8 cellular contexts compared by ENCODE assay signal in the genomic region with DNA sequence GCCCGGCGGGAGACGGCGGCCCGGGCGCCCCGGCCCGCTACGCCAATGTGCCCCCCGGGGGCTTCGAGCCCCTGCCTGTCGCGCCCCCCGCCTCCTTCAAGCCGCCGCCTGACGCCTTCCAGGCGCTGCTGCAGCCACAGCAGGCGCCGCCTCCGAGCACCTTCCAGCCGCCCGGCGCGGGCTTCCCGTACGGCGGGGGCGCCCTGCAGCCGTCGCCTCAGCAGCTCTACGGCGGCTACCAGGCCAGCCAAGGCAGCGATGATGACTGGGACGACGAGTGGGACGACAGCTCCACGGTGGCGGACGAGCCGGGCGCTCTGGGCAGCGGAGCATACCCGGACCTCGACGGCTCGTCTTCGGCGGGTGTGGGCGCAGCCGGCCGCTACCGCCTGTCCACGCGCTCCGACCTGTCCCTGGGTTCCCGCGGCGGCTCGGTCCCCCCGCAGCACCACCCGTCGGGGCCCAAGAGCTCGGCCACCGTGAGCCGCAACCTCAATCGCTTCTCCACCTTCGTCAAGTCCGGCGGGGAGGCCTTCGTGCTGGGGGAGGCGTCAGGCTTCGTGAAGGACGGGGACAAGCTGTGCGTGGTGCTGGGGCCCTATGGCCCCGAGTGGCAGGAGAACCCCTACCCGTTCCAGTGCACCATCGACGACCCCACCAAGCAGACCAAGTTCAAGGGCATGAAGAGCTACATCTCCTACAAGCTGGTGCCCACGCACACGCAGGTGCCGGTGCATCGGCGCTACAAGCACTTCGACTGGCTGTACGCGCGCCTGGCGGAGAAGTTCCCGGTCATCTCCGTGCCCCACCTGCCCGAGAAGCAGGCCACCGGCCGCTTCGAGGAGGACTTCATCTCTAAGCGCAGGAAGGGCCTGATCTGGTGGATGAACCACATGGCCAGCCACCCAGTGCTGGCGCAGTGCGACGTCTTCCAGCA. TPM values are rescaled to one million over a fixed set of nuclear protein-coding genes. Genes with fewer than 3 reads are reported as not detected.
DNase-seq lines count a peak whose midpoint lies in the region; ATAC-seq and TF ChIP-seq lines count a peak whose summit lies in the region.

No MANE protein-coding gene starts in this region.

- intact Hi-C loops in left ventricle myocardium inferior (cut with micrococcal nuclease): no loop called here

- H3K27ac ChIP-seq in left ventricle myocardium inferior (replicated peaks): peak overlapping the region; percentile 99

- H3K9me3 ChIP-seq in left ventricle myocardium inferior (replicated peaks): no peaks in the 10 kb centered on the region

- ATAC-seq in HG03108 (IDR thresholded peaks at IDR 0.05; ENCODE audit: unreplicated experiment): peak; percentile 27

- in situ Hi-C loops in SK-MEL-5 (cut with HindIII; ENCODE audit: low pct_unique_long_range_greater_than_20kb, low sequenced_read_pairs): no loop called here

- no peak for TF ChIP-seq CTCF in left ventricle myocardium inferior (IDR thresholded peaks at IDR 0.05; ENCODE audit: borderline replicate concordance)
- TF ChIP-seq CTCF in retinal pigment epithelial cell (conservative IDR thresholded peaks at IDR 0.05; ENCODE audit: low read depth, low read length): no peak

- peaks cover 9% of the 10 kb centered on the region for H3K36me3 ChIP-seq in left ventricle myocardium inferior

- peaks cover 64% of the 10 kb centered on the region for H3K4me1 ChIP-seq in left ventricle myocardium inferior

- no peak overlapping the region for H3K27ac Mint-ChIP-seq in activated naive CD8-positive, alpha-beta T cell treated with anti-CD3 and anti-CD28 coated beads for 36 hours

- no peaks in the 10 kb centered on the region for H3K9me3 Mint-ChIP-seq in activated naive CD8-positive, alpha-beta T cell treated with anti-CD3 and anti-CD28 coated beads for 36 hours

- H3K4me3 ChIP-seq in left ventricle myocardium inferior: peak overlapping the region; percentile 100
- H3K4me3 ChIP-seq in retinal pigment epithelial cell (ENCODE audit: low read length): peak overlapping the region; percentile 63

- peak; percentile 55 for DNase-seq in NCI-H82 (lab: John Stamatoyannopoulos, UW)
- no peak for DNase-seq in NCI-H82 treated with DMSO at 0.1 percent for 48 hours (lab: John Stamatoyannopoulos, UW; ENCODE audit: unreplicated experiment)
- peak; percentile 21 for DNase-seq in SK-MEL-5 (ENCODE audit: low read depth, low spot score)
- peak; percentile 72 for DNase-seq in activated naive CD8-positive, alpha-beta T cell treated with anti-CD3 and anti-CD28 coated beads for 36 hours
- peak; percentile 69 for DNase-seq in left ventricle myocardium inferior
- DNase-seq in retinal pigment epithelial cell (ENCODE audit: low read depth): no peak
- DNase-seq in NCI-H1694 treated with DMSO at 0.1 percent for 48 hours (lab: John Stamatoyannopoulos, UW): no peak

- H3K4me3 Mint-ChIP-seq in activated naive CD8-positive, alpha-beta T cell treated with anti-CD3 and anti-CD28 coated beads for 36 hours: peak overlapping the region; percentile 77

- no peaks in the 10 kb centered on the region for H3K27me3 ChIP-seq in left ventricle myocardium inferior (ENCODE audit: low read depth)

- no peaks in the 10 kb centered on the region for H3K27me3 Mint-ChIP-seq in activated naive CD8-positive, alpha-beta T cell treated with anti-CD3 and anti-CD28 coated beads for 36 hours

- H3K36me3 Mint-ChIP-seq in activated naive CD8-positive, alpha-beta T cell treated with anti-CD3 and anti-CD28 coated beads for 36 hours: peaks cover 5% of the 10 kb centered on the region

- peaks cover 48% of the 10 kb centered on the region for H3K4me1 Mint-ChIP-seq in activated naive CD8-positive, alpha-beta T cell treated with anti-CD3 and anti-CD28 coated beads for 36 hours

RNA-seq across cellular contexts. Expression of a gene that starts 0.9 kb away (rescaled TPM):
- total RNA-seq in SK-MEL-5 (2014; rRNA removed; shearing (Covaris generic)): 43.1 and 44.7 TPM in 2 replicates
- polyA plus RNA-seq in SK-MEL-5 (2015; cell fraction: cytosol; rRNA removed): 41.7 and 54.9 TPM in 2 replicates
- 15.0 and 16.9 TPM in 2 replicates for polyA plus RNA-seq in SK-MEL-5 (2015; cell fraction: nucleus; rRNA removed)
- total RNA-seq in activated naive CD8-positive, alpha-beta T cell treated with anti-CD3 and anti-CD28 coated beads for 36 hours: 1 to 10 TPM; 7.4 to 7.6 TPM
- total RNA-seq in left ventricle myocardium inferior: 28.7 TPM

Comparison
In these comparisons a context has a peak if more than half of its experiments do, and no peak if none do; other contexts are left out.
1. DNase-seq: peak in NCI-H82 (single experiment), SK-MEL-5 (single experiment), activated naive CD8-positive, alpha-beta T cell treated with anti-CD3 and anti-CD28 coated beads for 36 hours (single experiment) and left ventricle myocardium inferior (single experiment); none in NCI-H82 treated with DMSO at 0.1 percent for 48 hours (single experiment), retinal pigment epithelial cell (single experiment) and NCI-H1694 treated with DMSO at 0.1 percent for 48 hours (single experiment).